In genomic region chr16:70380919-70381603, GRCh38 we compare ENCODE assay signal across 1 cellular context.
TF ChIP-seq lines count a peak whose summit lies in the region.

No MANE protein-coding gene starts in this region.

TF ChIP-seq in H1, 55 proteins besides CTCF, POLR2A, EP300 and RAD21:
- TF ChIP-seq, protein P1, sequence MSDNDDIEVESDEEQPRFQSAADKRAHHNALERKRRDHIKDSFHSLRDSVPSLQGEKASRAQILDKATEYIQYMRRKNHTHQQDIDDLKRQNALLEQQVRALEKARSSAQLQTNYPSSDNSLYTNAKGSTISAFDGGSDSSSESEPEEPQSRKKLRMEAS (IDR thresholded peaks at IDR 0.05) = peak; percentile 89
- TF ChIP-seq TEAD4 (IDR thresholded peaks at IDR 0.05; ENCODE audit: low read depth, low read length) = no peak
- TF ChIP-seq, protein P2, sequence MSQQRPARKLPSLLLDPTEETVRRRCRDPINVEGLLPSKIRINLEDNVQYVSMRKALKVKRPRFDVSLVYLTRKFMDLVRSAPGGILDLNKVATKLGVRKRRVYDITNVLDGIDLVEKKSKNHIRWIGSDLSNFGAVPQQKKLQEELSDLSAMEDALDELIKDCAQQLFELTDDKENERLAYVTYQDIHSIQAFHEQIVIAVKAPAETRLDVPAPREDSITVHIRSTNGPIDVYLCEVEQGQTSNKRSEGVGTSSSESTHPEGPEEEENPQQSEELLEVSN (IDR thresholded peaks at IDR 0.05) = peak; percentile 77
- TF ChIP-seq SIN3A (conservative IDR thresholded peaks at IDR 0.05 in 1 of 2, IDR thresholded peaks at IDR 0.05 in 1 of 2; ENCODE audit: low read depth in 1 of 2, low read length in 2 of 2) = peak; percentile 16 to 46; a peak in 2 of 4 replicates
- no peak for TF ChIP-seq KDM1A (IDR thresholded peaks at IDR 0.05; ENCODE audit: borderline replicate concordance, low read length)
- TF ChIP-seq HDAC2 (IDR thresholded peaks at IDR 0.05; ENCODE audit: borderline replicate concordance in 1 of 2, low read depth in 2 of 2, low read length in 2 of 2) = 0 out of 4 replicates have a peak, but pooled peaks of 1 of the 2 experiments have one; percentile 64
- peak; percentile 88 for TF ChIP-seq POLR2AphosphoS5 (IDR thresholded peaks at IDR 0.05; ENCODE audit: low read depth, low read length)
- TF ChIP-seq, protein P3, sequence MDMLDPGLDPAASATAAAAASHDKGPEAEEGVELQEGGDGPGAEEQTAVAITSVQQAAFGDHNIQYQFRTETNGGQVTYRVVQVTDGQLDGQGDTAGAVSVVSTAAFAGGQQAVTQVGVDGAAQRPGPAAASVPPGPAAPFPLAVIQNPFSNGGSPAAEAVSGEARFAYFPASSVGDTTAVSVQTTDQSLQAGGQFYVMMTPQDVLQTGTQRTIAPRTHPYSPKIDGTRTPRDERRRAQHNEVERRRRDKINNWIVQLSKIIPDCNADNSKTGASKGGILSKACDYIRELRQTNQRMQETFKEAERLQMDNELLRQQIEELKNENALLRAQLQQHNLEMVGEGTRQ (IDR thresholded peaks at IDR 0.05; ENCODE audit: low read length) = peak; percentile 42; the same call in 1 of the 2 replicates
- TF ChIP-seq GTF2F1 (IDR thresholded peaks at IDR 0.05; ENCODE audit: borderline replicate concordance, low read depth, low read length) = peak; percentile 81; the same call in 1 of the 2 replicates
- TF ChIP-seq ASH2L (IDR thresholded peaks at IDR 0.05; ENCODE audit: low read length) = peak; percentile 37
- TF ChIP-seq CREB1 (IDR thresholded peaks at IDR 0.05) = no peak
- peak; percentile 76; the same call in 1 of the 2 replicates for TF ChIP-seq SP4 (IDR thresholded peaks at IDR 0.05; ENCODE audit: low read length)
- peak; percentile 55; the same call in 1 of the 2 replicates for TF ChIP-seq SP2 (IDR thresholded peaks at IDR 0.05; ENCODE audit: low read length)
- TF ChIP-seq YY1 (IDR thresholded peaks at IDR 0.05; ENCODE audit: low read depth, low read length) = 0 out of 2 replicates have a peak, but pooled peaks have one; percentile 54
- TF ChIP-seq CTBP2 (IDR thresholded peaks at IDR 0.05; ENCODE audit: borderline replicate concordance, insufficient read depth, insufficient read length, low read length) = no peak
- TF ChIP-seq CHD2 (IDR thresholded peaks at IDR 0.05; ENCODE audit: low read length) = peak; percentile 77
- TF ChIP-seq SP1 (IDR thresholded peaks at IDR 0.05; ENCODE audit: low read depth, low read length) = peak; percentile 94
- no peak for TF ChIP-seq BRCA1 (IDR thresholded peaks at IDR 0.05; ENCODE audit: low read depth, low read length)
- TF ChIP-seq TAF1 (IDR thresholded peaks at IDR 0.05; ENCODE audit: low read depth, low read length) = peak; percentile 97
- TF ChIP-seq BACH1 (IDR thresholded peaks at IDR 0.05; ENCODE audit: low read length) = 0 out of 2 replicates have a peak, but pooled peaks have one; percentile 14
- peak; percentile 95 for TF ChIP-seq TAF7 (optimal IDR thresholded peaks at IDR 0.05; ENCODE audit: borderline replicate concordance, low read depth, low read length)
- TF ChIP-seq RBBP5 (IDR thresholded peaks at IDR 0.05; ENCODE audit: borderline replicate concordance, low read depth, low read length) = no peak
- TF ChIP-seq TBP (IDR thresholded peaks at IDR 0.05; ENCODE audit: low read depth, low read length) = peak; percentile 92
- TF ChIP-seq CHD1 (IDR thresholded peaks at IDR 0.05; ENCODE audit: low read depth, low read length) = no peak
- TF ChIP-seq PHF8 (conservative IDR thresholded peaks at IDR 0.05; ENCODE audit: low read depth, low read length) = peak; percentile 65
